ENCODE assay signal across 7 cellular contexts in the genomic region with DNA sequence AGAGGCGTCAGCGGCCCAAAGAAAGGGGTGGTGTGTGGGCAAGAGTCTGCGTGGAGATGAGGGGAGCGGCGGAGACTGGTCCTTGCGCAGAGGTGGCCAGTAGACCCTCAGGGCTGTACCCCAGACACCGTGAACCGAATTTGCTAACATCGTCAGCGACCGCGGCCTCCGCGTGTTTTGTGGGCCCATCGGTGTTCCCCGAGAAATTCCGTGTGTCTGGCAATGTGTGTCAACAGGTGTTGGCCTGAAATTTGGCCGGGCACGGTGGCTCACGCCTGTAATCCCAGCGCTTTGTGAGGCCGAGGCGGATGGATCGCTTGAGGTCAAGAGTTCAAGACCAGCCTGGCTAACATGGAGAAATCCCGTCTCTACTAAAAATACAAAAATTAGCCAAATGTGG. TPM values are rescaled to one million over a fixed set of nuclear protein-coding genes. Genes with fewer than 3 reads are reported as not detected.
"Had no signal": no experiment of that assay in that cellular context is flagged by ENCODE, and none has a peak within 500 bp of the region (broad histone marks: within the 10 kb centered on the region; RNA-seq: fewer than 3 reads in every experiment).

No MANE protein-coding gene starts in this region.

RNA-seq across cellular contexts. Expression of gene RNU1-2, which starts 33.4 kb away (rescaled TPM):
- total RNA-seq: myocyte, right atrium auricular region had no signal
- polyA plus RNA-seq: naive thymus-derived CD4-positive, alpha-beta T cell; neural cell; ovary; stomach; urinary bladder had no signal
